In the genomic region with DNA sequence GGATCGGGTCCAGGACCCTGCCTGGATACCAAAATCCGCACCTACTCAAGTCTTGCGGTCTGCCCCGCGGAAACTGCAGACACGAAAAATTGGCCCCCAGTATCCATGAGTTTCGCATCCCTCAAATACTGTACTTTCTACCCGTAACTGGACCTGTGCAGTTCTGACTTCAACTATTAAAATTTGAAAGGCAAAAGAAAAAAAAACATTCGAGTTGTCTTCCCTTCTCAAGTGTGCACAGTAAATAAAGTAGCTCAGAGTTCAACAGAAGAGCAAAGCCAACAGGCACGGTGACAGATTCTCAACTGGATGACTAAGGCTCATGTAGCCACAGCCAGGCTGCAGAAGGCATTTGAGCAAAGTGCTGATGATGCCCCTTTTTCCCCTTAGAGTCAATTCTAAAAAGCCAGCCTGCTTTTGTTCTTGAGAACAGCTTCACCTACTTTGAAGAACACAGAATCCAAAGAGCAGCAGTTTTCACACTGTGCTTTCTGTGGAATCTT, we compare ENCODE assay signal across 16 cellular contexts. TPM values are rescaled to one million over a fixed set of nuclear protein-coding genes. Genes with fewer than 3 reads are reported as not detected.
DNase-seq lines count a peak whose midpoint lies in the region; ATAC-seq, FAIRE-seq and TF ChIP-seq lines count a peak whose summit lies in the region.
"Had no signal": no experiment of that assay in that cellular context is flagged by ENCODE, and none has a peak within 500 bp of the region (broad histone marks: within the 10 kb centered on the region; RNA-seq: fewer than 3 reads in every experiment).

No MANE protein-coding gene starts in this region.

- H3K4me2 ChIP-seq in HepG2 (ENCODE audit: low read depth, low read length): peak overlapping the region; percentile 32
- H3K4me2 ChIP-seq: BLaER1 had no signal

- H3K4me1 ChIP-seq in CD4-positive, CD25-positive, alpha-beta regulatory T cell (ENCODE audit: control insufficient read depth, insufficient read depth, low read length, poor library complexity, severe bottlenecking): no peaks in the 10 kb centered on the region
- H3K4me1 ChIP-seq in HepG2 (ENCODE audit: insufficient read depth, low read length): peaks cover 83% of the 10 kb centered on the region
- H3K4me1 ChIP-seq: BLaER1 had no signal

- no peaks in the 10 kb centered on the region for H3K79me2 ChIP-seq in HepG2 (ENCODE audit: insufficient read depth, low read length)

- H3K27ac Mint-ChIP-seq in CD4-positive, CD25-positive, alpha-beta regulatory T cell: peak overlapping the region in 2 of 3 donors; percentile 21 to 45
- peak overlapping the region; percentile 63 for H3K27ac Mint-ChIP-seq in activated naive CD8-positive, alpha-beta T cell treated with anti-CD3 and anti-CD28 coated beads, Interleukin-2, amount 50 U/mL, for 24 hours

- peaks cover 91% of the 10 kb centered on the region for H3K36me3 ChIP-seq in CD4-positive, CD25-positive, alpha-beta regulatory T cell (ENCODE audit: control insufficient read depth, insufficient read depth, low read length)
- H3K36me3 ChIP-seq in HepG2 (replicated peaks in 1 of 2; ENCODE audit: control insufficient read depth in 1 of 2, insufficient read depth in 2 of 2, low read length in 2 of 2): peaks cover 22 to 34% of the 10 kb centered on the region in 2 experiments; a peak in 4 of 5 replicates

- intact Hi-C loops in HepG2 (cut with micrococcal nuclease; ENCODE audit: unreplicated experiment): loop anchor here (2.0 kb wide), 1 partner anchor 32 kb away; the partner anchor contains the start of gene MARF1

- TF ChIP-seq POLR2A in HepG2 (IDR thresholded peaks at IDR 0.05; ENCODE audit: insufficient read depth in 1 of 2, low read depth in 2 of 2, low read length in 2 of 2) (no peak), H54 (IDR thresholded peaks at IDR 0.05; ENCODE audit: low read depth, low read length) (no peak)

- H3K36me3 Mint-ChIP-seq in CD4-positive, CD25-positive, alpha-beta regulatory T cell: peaks cover 64% of the 10 kb centered on the region
- peaks cover 61% of the 10 kb centered on the region for H3K36me3 Mint-ChIP-seq in activated naive CD8-positive, alpha-beta T cell treated with anti-CD3 and anti-CD28 coated beads, Interleukin-2, amount 50 U/mL, for 24 hours (ENCODE audit: low read depth)

- POLR2A ChIA-PET in HepG2 (lab: Yijun Ruan, JAX): interaction anchor here (1.2 to 6.0 kb wide), 8 partner anchors 9 to 43 kb away, joined by 3 to 89 read pairs (median 8); partner anchors contain the start of gene MARF1

- H3K9me3 ChIP-seq in CD4-positive, CD25-positive, alpha-beta regulatory T cell (ENCODE audit: control insufficient read depth in 2 of 2, low read length in 2 of 2): no peaks in the 10 kb centered on the region
- H3K9me3 ChIP-seq in HepG2 (ENCODE audit: low read length): no peaks in the 10 kb centered on the region
- H3K9me3 ChIP-seq: BLaER1, left lung, pancreas had no signal

- H3K27ac ChIP-seq in CD4-positive, CD25-positive, alpha-beta regulatory T cell (ENCODE audit: insufficient read depth, low read length, poor library complexity, severe bottlenecking): no peak overlapping the region
- peak overlapping the region; percentile 58 for H3K27ac ChIP-seq in HepG2 (ENCODE audit: extremely low read length, insufficient read depth, low read length)
- H3K27ac ChIP-seq: BLaER1, left lung had no signal

- no peaks in the 10 kb centered on the region for H4K20me1 ChIP-seq in HepG2 (ENCODE audit: insufficient read depth, low read length)

- H3K4me3 ChIP-seq in AG10803 (ENCODE audit: low read length) (no peak overlapping the region), HepG2 (replicated peaks in 1 of 3; ENCODE audit: insufficient read depth in 1 of 3, low read depth in 2 of 3, low read length in 3 of 3) (no peak overlapping the region; a peak in 1 of 6 replicates)
- H3K4me3 ChIP-seq in CD4-positive, CD25-positive, alpha-beta regulatory T cell (ENCODE audit: low read depth, low read length): no peak overlapping the region
- H3K4me3 ChIP-seq: BLaER1, left lung, pancreas had no signal

- H2AFZ ChIP-seq in HepG2 (ENCODE audit: low read length): no peak overlapping the region

- in situ Hi-C loops in HepG2 (cut with HindIII; ENCODE audit: extremely low pct_ligation_motif_present, low pct_unique_long_range_greater_than_20kb): no loop called here

- peak; percentile 26 for DNase-seq in AG10803 (ENCODE audit: low read depth)
- DNase-seq in CD4-positive, CD25-positive, alpha-beta regulatory T cell: no peak
- no peak for DNase-seq in activated naive CD8-positive, alpha-beta T cell treated with anti-CD3 and anti-CD28 coated beads, Interleukin-2, amount 50 U/mL, for 24 hours
- DNase-seq in HepG2 (ENCODE audit: low spot score): peak; percentile 89
- no peak for DNase-seq in H54 (ENCODE audit: insufficient read length, low spot score)
- DNase-seq in DMS153 treated with DMSO at 0.1 percent for 48 hours (lab: John Stamatoyannopoulos, UW; ENCODE audit: unreplicated experiment): no peak
- DNase-seq: activated gamma-delta T cell; DMS153; effector CD8-positive, alpha-beta T cell; NCI-H2081 treated with DMSO at 0.1 percent for 48 hours; NCI-H524; OCI-M1; pancreas had no signal

- BruUV-seq in HepG2 (replicated peaks; lab: Mats Ljungman, UMichigan): no TSS peak

- TF ChIP-seq CTCF in AG10803 (conservative IDR thresholded peaks at IDR 0.05; ENCODE audit: low read length) (no peak), HepG2 (CRISPR knock-in tag; IDR thresholded peaks at IDR 0.05) (peak; percentile 15; the same call in 1 of the 2 replicates)

- no peaks in the 10 kb centered on the region for H3K9me3 Mint-ChIP-seq in CD4-positive, CD25-positive, alpha-beta regulatory T cell
- H3K9me3 Mint-ChIP-seq in activated naive CD8-positive, alpha-beta T cell treated with anti-CD3 and anti-CD28 coated beads, Interleukin-2, amount 50 U/mL, for 24 hours: no peaks in the 10 kb centered on the region

- TF ChIP-seq EP300 in HepG2 (IDR thresholded peaks at IDR 0.05; ENCODE audit: low read depth in 2 of 2, low read length in 2 of 2) (peak; percentile 50 to 85; a peak in 2 of 4 replicates), HepG2 (CRISPR knock-in tag; IDR thresholded peaks at IDR 0.05; ENCODE audit: borderline replicate concordance) (peak; percentile 61; the same call in 1 of the 2 replicates)

- CTCF ChIA-PET in HepG2 (lab: Yijun Ruan, JAX; ENCODE audit: low intra/inter-chr PET ratio, low total read pairs): no interaction called here

- no peaks in the 10 kb centered on the region for H3K27me3 ChIP-seq in CD4-positive, CD25-positive, alpha-beta regulatory T cell (ENCODE audit: control insufficient read depth, insufficient read depth, low read length)
- no peaks in the 10 kb centered on the region for H3K27me3 ChIP-seq in HepG2 (ENCODE audit: control insufficient read depth in 1 of 2, insufficient read depth in 2 of 2, low read length in 2 of 2)
- H3K27me3 ChIP-seq: BLaER1, left lung, pancreas had no signal

- H3K27me3 Mint-ChIP-seq in CD4-positive, CD25-positive, alpha-beta regulatory T cell: no peaks in the 10 kb centered on the region
- no peaks in the 10 kb centered on the region for H3K27me3 Mint-ChIP-seq in activated naive CD8-positive, alpha-beta T cell treated with anti-CD3 and anti-CD28 coated beads, Interleukin-2, amount 50 U/mL, for 24 hours

- peaks cover 0 to 10% (median 7%) of the 10 kb centered on the region in 4 donors for H3K4me1 Mint-ChIP-seq in CD4-positive, CD25-positive, alpha-beta regulatory T cell
- H3K4me1 Mint-ChIP-seq in activated naive CD8-positive, alpha-beta T cell treated with anti-CD3 and anti-CD28 coated beads, Interleukin-2, amount 50 U/mL, for 24 hours: peaks cover 10% of the 10 kb centered on the region

- ATAC-seq in CD4-positive, CD25-positive, alpha-beta regulatory T cell (ENCODE audit: low read depth in 2 of 2): no peak
- ATAC-seq in activated naive CD8-positive, alpha-beta T cell treated with anti-CD3 and anti-CD28 coated beads, Interleukin-2, amount 50 U/mL, for 24 hours: peak; percentile 85
- ATAC-seq in HepG2 (peak; percentile 84), HG03280 (IDR thresholded peaks at IDR 0.05; ENCODE audit: unreplicated experiment) (no peak)
- ATAC-seq: left lung had no signal

- 39% methylated on average over 10 of the region's 10 CpGs for WGBS in HepG2 (ENCODE audit: low lambda C conversion rate)

- H3K4me3 Mint-ChIP-seq in CD4-positive, CD25-positive, alpha-beta regulatory T cell: no peak overlapping the region
- no peak overlapping the region for H3K4me3 Mint-ChIP-seq in activated naive CD8-positive, alpha-beta T cell treated with anti-CD3 and anti-CD28 coated beads, Interleukin-2, amount 50 U/mL, for 24 hours

- H3K9ac ChIP-seq in HepG2 (ENCODE audit: insufficient read depth, low read depth, low read length): peak overlapping the region; percentile 27; the same call in 1 of the 2 replicates
- H3K9ac ChIP-seq: BLaER1 had no signal

- TF ChIP-seq RAD21 in HepG2 (CRISPR knock-in tag; IDR thresholded peaks at IDR 0.05): no peak

- FAIRE-seq in HepG2 (lab: Jason Lieb, UNC) (peak; percentile 90), H54 (lab: Jason Lieb, UNC) (no peak)
- FAIRE-seq: pancreas had no signal

RNA-seq across cellular contexts. Expression of gene MARF1, which starts 32.5 kb away (rescaled TPM):
- total RNA-seq in CD4-positive, CD25-positive, alpha-beta regulatory T cell: 208 TPM
- 10 to 100 TPM; 13.7 to 21.6 (median 17.0) TPM for polyA plus RNA-seq in CD4-positive, CD25-positive, alpha-beta regulatory T cell
- total RNA-seq in HepG2 (2016; rRNA removed; fragmentation: Illumina TruSeq; extraction: Trizol): 8.7 and 12.6 TPM in 2 replicates
- total RNA-seq in HepG2 (2016; cell fraction: cytosol; rRNA removed; fragmentation: Illumina TruSeq; extraction: Trizol; ENCODE audit: low read depth): 4.7 and 4.9 TPM in 2 replicates
- 9.0 and 11.2 TPM in 2 replicates for total RNA-seq in HepG2 (2016; cell fraction: insoluble cytoplasmic fraction; rRNA removed; fragmentation: Illumina TruSeq; extraction: Trizol)
- 5.9 and 7.4 TPM in 2 replicates for total RNA-seq in HepG2 (2016; cell fraction: membrane; rRNA removed; fragmentation: Illumina TruSeq; extraction: Trizol)
- total RNA-seq in HepG2 (2016; cell fraction: nucleus; rRNA removed; fragmentation: Illumina TruSeq; extraction: Trizol): 15.1 and 17.8 TPM in 2 replicates
- 19.3 and 20.7 TPM in 2 replicates for polyA plus RNA-seq in HepG2 (2011; rRNA removed)
- 8.5 and 11.8 TPM in 2 replicates for polyA plus RNA-seq in HepG2 (2011; cell fraction: cytosol; rRNA removed)
- polyA plus RNA-seq in HepG2 (2011; cell fraction: nucleus; rRNA removed): 53.5 and 61.6 TPM in 2 replicates
- 29.8 and 37.5 TPM in 2 replicates for polyA plus RNA-seq in HepG2 (2012)
- polyA plus RNA-seq in HepG2 (2016; cell fraction: cytosol; fragmentation: Illumina TruSeq; extraction: Trizol; ENCODE audit: low read depth): 0.89 and 1.4 TPM in 2 replicates
- 13.1 and 15.0 TPM in 2 replicates for polyA plus RNA-seq in HepG2 (2016; cell fraction: insoluble cytoplasmic fraction; fragmentation: Illumina TruSeq; extraction: Trizol; ENCODE audit: low read depth)
- polyA plus RNA-seq in HepG2 (2016; cell fraction: membrane; fragmentation: Illumina TruSeq; extraction: Trizol; ENCODE audit: low read depth): 3.1 and 3.3 TPM in 2 replicates
- polyA plus RNA-seq in HepG2 (2016; cell fraction: nucleus; fragmentation: Illumina TruSeq; extraction: Trizol; ENCODE audit: insufficient read depth, low read depth): 23.8 and 27.5 TPM in 2 replicates
- 27.6 and 72.5 TPM in 2 replicates for polyA minus RNA-seq in HepG2 (2011; rRNA and poly(A)+ RNA removed; ENCODE audit: low replicate concordance)
- polyA minus RNA-seq in HepG2 (2011; cell fraction: cytosol; rRNA and poly(A)+ RNA removed): 18.2 and 19.5 TPM in 2 replicates
- polyA minus RNA-seq in HepG2 (2011; cell fraction: nucleus; rRNA and poly(A)+ RNA removed): 76.6 and 109 TPM in 2 replicates

RNA-seq across cellular contexts. Expression of gene NDE1, which starts 39.6 kb away (rescaled TPM):
- total RNA-seq in CD4-positive, CD25-positive, alpha-beta regulatory T cell: 146 TPM
- 10 to 100 TPM; 32.5 to 44.6 (median 42.5) TPM for polyA plus RNA-seq in CD4-positive, CD25-positive, alpha-beta regulatory T cell
- total RNA-seq in HepG2 (2016; rRNA removed; fragmentation: Illumina TruSeq; extraction: Trizol): 72.5 and 79.2 TPM in 2 replicates
- 47.5 and 49.3 TPM in 2 replicates for total RNA-seq in HepG2 (2016; cell fraction: cytosol; rRNA removed; fragmentation: Illumina TruSeq; extraction: Trizol; ENCODE audit: low read depth)
- total RNA-seq in HepG2 (2016; cell fraction: insoluble cytoplasmic fraction; rRNA removed; fragmentation: Illumina TruSeq; extraction: Trizol): 69.0 and 72.8 TPM in 2 replicates
- total RNA-seq in HepG2 (2016; cell fraction: membrane; rRNA removed; fragmentation: Illumina TruSeq; extraction: Trizol): 108 and 112 TPM in 2 replicates
- total RNA-seq in HepG2 (2016; cell fraction: nucleus; rRNA removed; fragmentation: Illumina TruSeq; extraction: Trizol): 36.9 and 40.9 TPM in 2 replicates
- 40.9 and 42.0 TPM in 2 replicates for polyA plus RNA-seq in HepG2 (2011; rRNA removed)
- 55.5 and 55.6 TPM in 2 replicates for polyA plus RNA-seq in HepG2 (2011; cell fraction: cytosol; rRNA removed)
- 40.4 and 42.4 TPM in 2 replicates for polyA plus RNA-seq in HepG2 (2011; cell fraction: nucleus; rRNA removed)
- 51.9 and 69.8 TPM in 2 replicates for polyA plus RNA-seq in HepG2 (2012)
- polyA plus RNA-seq in HepG2 (2016; cell fraction: cytosol; fragmentation: Illumina TruSeq; extraction: Trizol; ENCODE audit: low read depth): 33.1 and 37.3 TPM in 2 replicates
- 63.0 and 67.7 TPM in 2 replicates for polyA plus RNA-seq in HepG2 (2016; cell fraction: insoluble cytoplasmic fraction; fragmentation: Illumina TruSeq; extraction: Trizol; ENCODE audit: low read depth)
- 61.4 and 61.5 TPM in 2 replicates for polyA plus RNA-seq in HepG2 (2016; cell fraction: membrane; fragmentation: Illumina TruSeq; extraction: Trizol; ENCODE audit: low read depth)
- 37.9 and 47.5 TPM in 2 replicates for polyA plus RNA-seq in HepG2 (2016; cell fraction: nucleus; fragmentation: Illumina TruSeq; extraction: Trizol; ENCODE audit: insufficient read depth, low read depth)
- 26.4 and 52.5 TPM in 2 replicates for polyA minus RNA-seq in HepG2 (2011; rRNA and poly(A)+ RNA removed; ENCODE audit: low replicate concordance)
- 59.4 and 68.5 TPM in 2 replicates for polyA minus RNA-seq in HepG2 (2011; cell fraction: cytosol; rRNA and poly(A)+ RNA removed)
- polyA minus RNA-seq in HepG2 (2011; cell fraction: nucleus; rRNA and poly(A)+ RNA removed): 57.7 and 67.5 TPM in 2 replicates

Comparison
In these comparisons a context has a peak if more than half of its experiments do, and no peak if none do; other contexts are left out.
1. DNase-seq: peak in AG10803 (single experiment) and HepG2 (single experiment); none in CD4-positive, CD25-positive, alpha-beta regulatory T cell (0 of 3), activated naive CD8-positive, alpha-beta T cell treated with anti-CD3 and anti-CD28 coated beads, Interleukin-2, amount 50 U/mL, for 24 hours (single experiment), H54 (single experiment) and DMS153 treated with DMSO at 0.1 percent for 48 hours (single experiment).
2. ATAC-seq: peak in activated naive CD8-positive, alpha-beta T cell treated with anti-CD3 and anti-CD28 coated beads, Interleukin-2, amount 50 U/mL, for 24 hours (single experiment) and HepG2 (single experiment); none in CD4-positive, CD25-positive, alpha-beta regulatory T cell (0 of 2) and HG03280 (single experiment).
3. RNA of gene MARF1, which starts 32.5 kb away (total RNA-seq): 208 TPM in CD4-positive, CD25-positive, alpha-beta regulatory T cell (single experiment); 4.7 to 17.8 TPM in HepG2; every median in the first group is over 10 times any median in the second.